Comparison of ENCODE assay signal across 8 cellular contexts in the genomic region with DNA sequence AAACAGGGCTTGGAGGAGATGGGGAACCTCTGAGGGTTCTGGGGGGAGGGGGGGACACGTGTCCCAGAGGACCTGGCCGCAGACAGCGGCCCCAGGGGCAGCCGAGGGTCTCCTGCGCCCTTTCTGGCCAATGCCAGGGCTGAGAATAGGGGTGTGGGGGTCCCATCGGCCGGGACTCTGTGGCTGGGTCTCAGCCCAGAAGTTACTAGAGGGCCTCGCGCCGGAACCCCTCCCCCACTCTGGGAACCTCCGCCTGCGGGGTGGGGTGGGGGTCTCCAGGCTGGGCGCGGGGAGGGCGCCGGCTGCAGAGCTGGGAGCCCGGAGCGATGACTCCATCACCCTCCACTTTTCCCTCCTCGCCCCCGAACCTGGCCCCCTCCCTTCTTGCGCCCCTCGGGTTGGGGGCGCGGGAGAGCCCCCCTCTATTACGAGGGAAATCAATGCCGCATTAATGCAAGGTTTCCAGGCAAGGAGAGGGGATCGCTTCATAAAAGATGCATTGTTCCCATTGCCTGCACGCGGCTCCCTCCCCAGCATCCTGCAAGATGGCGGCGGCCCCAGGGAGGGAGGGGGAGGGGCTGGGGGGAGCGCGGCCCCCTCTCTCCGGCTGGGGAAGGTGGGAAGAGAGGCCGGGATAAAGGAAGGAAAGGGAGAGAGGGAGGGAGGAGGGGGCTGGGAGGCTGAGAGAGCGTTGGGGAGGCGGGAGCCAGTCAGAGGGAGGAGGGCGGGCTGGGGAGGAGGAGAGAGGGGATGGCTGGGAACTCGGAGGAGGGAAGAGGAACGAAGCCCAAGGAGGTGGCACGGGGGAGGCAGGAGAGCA.
DNase-seq lines count a peak whose midpoint lies in the region; ATAC-seq and TF ChIP-seq lines count a peak whose summit lies in the region.
"Not testable (repeated sequence)": the region's sequence is repeated elsewhere in the genome, so short reads cannot be mapped to it uniquely, and the experiment has no call there.

No MANE protein-coding gene starts in this region.

- not testable (repeated sequence) for H2BK120ac ChIP-seq in H9 (ENCODE audit: low read depth, low read length, poor library complexity, severe bottlenecking)

- peak overlapping the region; percentile 72 to 86 for H3K4me3 Mint-ChIP-seq in H9
- H3K4me3 Mint-ChIP-seq in central memory CD8-positive, alpha-beta T cell: peak overlapping the region; percentile 46

- H4K20me1 ChIP-seq in H9 (ENCODE audit: control insufficient read depth, insufficient read depth, insufficient read length); smooth muscle cell (ENCODE audit: low read depth): not testable (repeated sequence)

- H2BK5ac ChIP-seq in H9 (ENCODE audit: insufficient read length, low read length): not testable (repeated sequence)

- H3K36me3 ChIP-seq in heart right ventricle; mucosa of stomach (ENCODE audit: control insufficient read depth, insufficient read depth, low read length); smooth muscle cell (ENCODE audit: low read depth): not testable (repeated sequence)

- not testable (repeated sequence) for H2BK12ac ChIP-seq in H9 (ENCODE audit: insufficient read length, low read depth, low read length)

- DNase-seq in AG10803 (ENCODE audit: low read depth): peak; percentile 70
- peak; percentile 96 for DNase-seq in H9
- peak; percentile 82 for DNase-seq in NCI-H510A (lab: John Stamatoyannopoulos, UW)
- DNase-seq in activated CD4-positive, alpha-beta T cell treated with anti-CD3 and anti-CD28 coated beads, Interleukin-2, amount 50 U/mL, for 48 hours: peak; percentile 10 to 18
- DNase-seq in central memory CD8-positive, alpha-beta T cell (ENCODE audit: low spot score in 2 of 2): not testable (repeated sequence)
- DNase-seq in heart right ventricle: peak; percentile 31 to 68
- DNase-seq in smooth muscle cell (lab: John Stamatoyannopoulos, UW; ENCODE audit: unreplicated experiment): peak; percentile 8

- not testable (repeated sequence) for H4K8ac ChIP-seq in H9 (replicated peaks; ENCODE audit: insufficient read length, low read depth, low read length)

- H3K23ac ChIP-seq in H9 (ENCODE audit: insufficient read length, low read depth, low read length): not testable (repeated sequence)

- H3K4me1 ChIP-seq in H9 (ENCODE audit: insufficient read depth, low read length); heart right ventricle; mucosa of stomach (ENCODE audit: control insufficient read depth, insufficient read depth, low read length); smooth muscle cell (ENCODE audit: low read depth): not testable (repeated sequence)

- peak overlapping the region; percentile 53 for H3K4me3 ChIP-seq in AG10803 (ENCODE audit: low read length)
- peak overlapping the region in 9 of 10 donors; percentile 28 to 57 (median 52) for H3K4me3 ChIP-seq in heart right ventricle
- not testable (repeated sequence) for H3K4me3 ChIP-seq in mucosa of stomach (ENCODE audit: low read length)
- H3K4me3 ChIP-seq in smooth muscle cell: peak overlapping the region; percentile 54

- not testable (repeated sequence) for H3T11ph ChIP-seq in H9 (ENCODE audit: low read length)

- not testable (repeated sequence) for H3K9me3 ChIP-seq in H9 (ENCODE audit: control insufficient read depth, low read depth, low read length); heart right ventricle; mucosa of stomach (ENCODE audit: control insufficient read depth, low read length); smooth muscle cell (replicated peaks; ENCODE audit: low read depth)

- ATAC-seq in central memory CD8-positive, alpha-beta T cell (replicated peaks; ENCODE audit: extremely low read depth, poor library complexity, severe bottlenecking): peak; percentile 36
- ATAC-seq in heart right ventricle: peak; percentile 55 to 95 (median 88)

- not testable (repeated sequence) for H2AFZ ChIP-seq in H9 (ENCODE audit: low read length); smooth muscle cell (ENCODE audit: low read depth)

- H3K4ac ChIP-seq in H9 (ENCODE audit: low read depth, low read length): not testable (repeated sequence)

- H3K9ac ChIP-seq in H9 (ENCODE audit: extremely low read depth, insufficient read length, low read length); smooth muscle cell (ENCODE audit: low read depth): not testable (repeated sequence)
- peak overlapping the region; percentile 8 for H3K9ac ChIP-seq in mucosa of stomach (ENCODE audit: low read length)

- H3K27ac ChIP-seq in H9 (ENCODE audit: insufficient read length, low read depth, low read length); smooth muscle cell (ENCODE audit: low read depth): not testable (repeated sequence)
- peak overlapping the region in 1 of 10 donors; percentile 60 for H3K27ac ChIP-seq in heart right ventricle

- H3K56ac ChIP-seq in H9 (ENCODE audit: insufficient read length, low read depth, low read length): not testable (repeated sequence)

- peaks cover 10 to 13% of the 10 kb centered on the region in 2 experiments for H3K4me1 Mint-ChIP-seq in H9
- H3K4me1 Mint-ChIP-seq in central memory CD8-positive, alpha-beta T cell: not testable (repeated sequence)

- not testable (repeated sequence) for H3K79me2 ChIP-seq in H9 (ENCODE audit: insufficient read depth, low read length); smooth muscle cell (ENCODE audit: low read depth)

- not testable (repeated sequence) for TF ChIP-seq CTCF in AG10803 (conservative IDR thresholded peaks at IDR 0.05; ENCODE audit: low read length); H9 (conservative IDR thresholded peaks at IDR 0.05); heart right ventricle (IDR thresholded peaks at IDR 0.05); smooth muscle cell (IDR thresholded peaks at IDR 0.05; ENCODE audit: borderline replicate concordance, insufficient read depth, poor library complexity, severe bottlenecking)

- not testable (repeated sequence) for H3K27me3 Mint-ChIP-seq in H9 (ENCODE audit: low read depth); central memory CD8-positive, alpha-beta T cell

- not testable (repeated sequence) for H3K9me3 Mint-ChIP-seq in H9; central memory CD8-positive, alpha-beta T cell

- not testable (repeated sequence) for H3F3A ChIP-seq in smooth muscle cell (ENCODE audit: low read depth)

- H3K14ac ChIP-seq in H9 (ENCODE audit: insufficient read depth, low read length): not testable (repeated sequence)

- H2BK20ac ChIP-seq in H9 (ENCODE audit: low read depth, low read length, poor library complexity, severe bottlenecking): not testable (repeated sequence)

- peak overlapping the region; percentile 64 for H3K18ac ChIP-seq in H9 (ENCODE audit: insufficient read length, low read depth, low read length)

- H3K27ac Mint-ChIP-seq in H9: peak overlapping the region; percentile 64 to 97 (median 92); a peak in 4 of 7 replicates
- H3K27ac Mint-ChIP-seq in central memory CD8-positive, alpha-beta T cell (ENCODE audit: low read depth): not testable (repeated sequence)

- intact Hi-C loops in heart right ventricle (cut with DNase I): not testable (repeated sequence)

- not testable (repeated sequence) for H2BK15ac ChIP-seq in H9 (ENCODE audit: low read depth, low read length)

- no CpG with 5 or more reads among the region's 41 CpGs for WGBS in H9 (ENCODE audit: extremely low coverage, insufficient read length, low lambda C conversion rate)
- WGBS in heart right ventricle, 2 donors: 1 to 2% methylated on average over 13 to 28 of the region's 41 CpGs
- no CpG with 5 or more reads among the region's 41 CpGs for WGBS in smooth muscle cell (ENCODE audit: low lambda C conversion rate)

- not testable (repeated sequence) for H3K79me1 ChIP-seq in H9 (ENCODE audit: insufficient read depth, low read depth, low read length, poor library complexity, severe bottlenecking)

- H3K36me3 Mint-ChIP-seq in H9 (ENCODE audit: insufficient read depth in 1 of 3, low read depth in 3 of 3); central memory CD8-positive, alpha-beta T cell (ENCODE audit: insufficient read depth): not testable (repeated sequence)

- H3K4me2 ChIP-seq in H9 (ENCODE audit: insufficient read depth, insufficient read length, low read length): not testable (repeated sequence)
- H3K4me2 ChIP-seq in smooth muscle cell: peak overlapping the region; percentile 83

- not testable (repeated sequence) for H3K23me2 ChIP-seq in H9 (ENCODE audit: insufficient read length, low read depth, low read length, poor library complexity, severe bottlenecking)

- not testable (repeated sequence) for H4K91ac ChIP-seq in H9 (ENCODE audit: insufficient read length, low read depth, low read length)

- not testable (repeated sequence) for H3K27me3 ChIP-seq in H9 (ENCODE audit: insufficient read depth, low read length); heart right ventricle; mucosa of stomach (ENCODE audit: control insufficient read depth, insufficient read depth, low read length); smooth muscle cell (ENCODE audit: low read depth)

- H4K5ac ChIP-seq in H9 (ENCODE audit: insufficient read length, low read depth, low read length): not testable (repeated sequence)

- not testable (repeated sequence) for H2AK5ac ChIP-seq in H9 (ENCODE audit: insufficient read length, low read length)
